In the genomic region with DNA sequence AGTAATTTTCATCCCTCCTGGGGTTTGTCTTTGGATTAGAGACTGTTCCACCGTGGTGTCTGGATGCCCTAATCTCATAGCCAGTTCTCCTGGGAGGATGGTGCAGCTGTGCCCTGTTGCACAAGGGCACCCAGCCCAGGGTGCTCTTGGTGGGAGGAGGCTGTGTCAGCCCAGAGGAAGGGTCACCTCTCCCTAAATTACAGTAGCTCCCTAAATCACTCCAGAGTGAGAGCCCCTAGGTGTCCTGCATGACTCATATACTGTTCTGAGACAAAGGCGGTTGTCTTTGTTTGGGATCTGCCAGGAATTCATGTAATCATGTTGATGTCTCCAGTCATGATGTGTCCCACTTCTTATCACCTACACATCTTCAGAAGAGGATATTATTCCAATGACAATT, we compare ENCODE assay signal across 1 cellular context.
A peak's percentile ranks its signal among the peaks of the same experiment; 100 is the strongest.
TF ChIP-seq lines count a peak whose summit lies in the region.

No MANE protein-coding gene starts in this region.

TF ChIP-seq in HepG2, 621 proteins besides CTCF, POLR2A, EP300 and RAD21 (continued from another document):
- TF ChIP-seq, protein P1, sequence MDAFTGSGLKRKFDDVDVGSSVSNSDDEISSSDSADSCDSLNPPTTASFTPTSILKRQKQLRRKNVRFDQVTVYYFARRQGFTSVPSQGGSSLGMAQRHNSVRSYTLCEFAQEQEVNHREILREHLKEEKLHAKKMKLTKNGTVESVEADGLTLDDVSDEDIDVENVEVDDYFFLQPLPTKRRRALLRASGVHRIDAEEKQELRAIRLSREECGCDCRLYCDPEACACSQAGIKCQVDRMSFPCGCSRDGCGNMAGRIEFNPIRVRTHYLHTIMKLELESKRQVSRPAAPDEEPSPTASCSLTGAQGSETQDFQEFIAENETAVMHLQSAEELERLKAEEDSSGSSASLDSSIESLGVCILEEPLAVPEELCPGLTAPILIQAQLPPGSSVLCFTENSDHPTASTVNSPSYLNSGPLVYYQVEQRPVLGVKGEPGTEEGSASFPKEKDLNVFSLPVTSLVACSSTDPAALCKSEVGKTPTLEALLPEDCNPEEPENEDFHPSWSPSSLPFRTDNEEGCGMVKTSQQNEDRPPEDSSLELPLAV (CRISPR knock-in tag; conservative IDR thresholded peaks at IDR 0.05; ENCODE audit: low read depth) = no peak
- TF ChIP-seq RARA (CRISPR knock-in tag; IDR thresholded peaks at IDR 0.05) = peak; percentile 23; the same call in 1 of the 2 replicates
- TF ChIP-seq HDAC1 (CRISPR knock-in tag; IDR thresholded peaks at IDR 0.05) = 0 out of 2 replicates have a peak, but pooled peaks have one; percentile 11
- TF ChIP-seq FOXP1 (IDR thresholded peaks at IDR 0.05) = no peak
- TF ChIP-seq FOXP1 (CRISPR knock-in tag; IDR thresholded peaks at IDR 0.05) = peak; percentile 48; the same call in 1 of the 2 replicates
- no peak for TF ChIP-seq POLR2AphosphoS5 (IDR thresholded peaks at IDR 0.05; ENCODE audit: low read depth, low read length)
- no peak for TF ChIP-seq ZNF44 (CRISPR knock-in tag; IDR thresholded peaks at IDR 0.05)
- peak; percentile 69; the same call in 1 of the 2 replicates for TF ChIP-seq SOX5 (CRISPR knock-in tag; IDR thresholded peaks at IDR 0.05; ENCODE audit: borderline replicate concordance)
- 0 out of 2 replicates have a peak, but pooled peaks have one; percentile 25 for TF ChIP-seq ZNF263 (CRISPR knock-in tag; IDR thresholded peaks at IDR 0.05)
- TF ChIP-seq NR2F6 (IDR thresholded peaks at IDR 0.05) = no peak
- peak; percentile 13; the same call in 1 of the 2 replicates for TF ChIP-seq NR2F6 (CRISPR knock-in tag; IDR thresholded peaks at IDR 0.05)
- TF ChIP-seq, protein P2, sequence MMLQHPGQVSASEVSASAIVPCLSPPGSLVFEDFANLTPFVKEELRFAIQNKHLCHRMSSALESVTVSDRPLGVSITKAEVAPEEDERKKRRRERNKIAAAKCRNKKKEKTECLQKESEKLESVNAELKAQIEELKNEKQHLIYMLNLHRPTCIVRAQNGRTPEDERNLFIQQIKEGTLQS (CRISPR knock-in tag; IDR thresholded peaks at IDR 0.05) = peak; percentile 38; the same call in 1 of the 2 replicates
- no peak for TF ChIP-seq CCAR2 (optimal IDR thresholded peaks at IDR 0.05; ENCODE audit: low read depth, low read length)
